ENCODE assay signal across 1 cellular context in the genomic region with DNA sequence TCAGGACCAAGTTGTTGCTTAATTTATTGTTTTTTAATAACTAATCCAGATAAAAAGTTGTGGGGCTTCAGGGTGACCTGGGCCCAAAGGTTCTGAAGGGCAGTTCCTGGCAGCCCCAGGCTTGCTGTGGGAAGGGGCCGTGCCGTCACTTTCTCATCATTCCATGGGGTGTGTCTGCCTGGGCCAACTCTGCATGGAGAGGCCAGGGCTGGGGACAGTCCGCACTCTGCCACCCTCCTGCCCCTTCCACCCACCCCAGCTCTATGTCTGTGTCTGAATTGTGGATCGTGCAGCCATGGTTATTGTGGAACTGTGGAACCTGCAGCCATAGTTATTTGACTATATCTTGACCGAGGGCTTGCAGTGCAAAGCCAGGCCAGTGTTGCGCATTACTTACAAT.
TF ChIP-seq lines count a peak whose summit lies in the region.

No MANE protein-coding gene starts in this region.

TF ChIP-seq in IMR-90, 13 proteins besides CTCF, POLR2A, EP300 and RAD21:
- TF ChIP-seq, protein P1, sequence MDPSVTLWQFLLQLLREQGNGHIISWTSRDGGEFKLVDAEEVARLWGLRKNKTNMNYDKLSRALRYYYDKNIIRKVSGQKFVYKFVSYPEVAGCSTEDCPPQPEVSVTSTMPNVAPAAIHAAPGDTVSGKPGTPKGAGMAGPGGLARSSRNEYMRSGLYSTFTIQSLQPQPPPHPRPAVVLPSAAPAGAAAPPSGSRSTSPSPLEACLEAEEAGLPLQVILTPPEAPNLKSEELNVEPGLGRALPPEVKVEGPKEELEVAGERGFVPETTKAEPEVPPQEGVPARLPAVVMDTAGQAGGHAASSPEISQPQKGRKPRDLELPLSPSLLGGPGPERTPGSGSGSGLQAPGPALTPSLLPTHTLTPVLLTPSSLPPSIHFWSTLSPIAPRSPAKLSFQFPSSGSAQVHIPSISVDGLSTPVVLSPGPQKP (IDR thresholded peaks at IDR 0.05; ENCODE audit: borderline replicate concordance, low read depth, low read length): no peak
- TF ChIP-seq NFE2L2 (IDR thresholded peaks at IDR 0.05; ENCODE audit: low read depth, low read length) (no peak), USF2 (IDR thresholded peaks at IDR 0.05; ENCODE audit: low read depth, low read length) (no peak), CEBPB (IDR thresholded peaks at IDR 0.05; ENCODE audit: low read depth, low read length) (no peak), RCOR1 (IDR thresholded peaks at IDR 0.05; ENCODE audit: insufficient replicate concordance, low read length) (no peak), MAFK (IDR thresholded peaks at IDR 0.05; ENCODE audit: low read depth, low read length) (no peak)
TF ChIP-seq in IMR-90: peak in this region for 0.
